Comparison of ENCODE assay signal across 12 cellular contexts in genomic region chr1:9700340-9700739, GRCh38. TPM values are rescaled to one million over a fixed set of nuclear protein-coding genes. Genes with fewer than 3 reads are reported as not detected.
DNase-seq lines count a peak whose midpoint lies in the region; ATAC-seq, FAIRE-seq and TF ChIP-seq lines count a peak whose summit lies in the region.
"Had no signal": no experiment of that assay in that cellular context is flagged by ENCODE, and none has a peak within 500 bp of the region (broad histone marks: within the 10 kb centered on the region; RNA-seq: fewer than 3 reads in every experiment).

No MANE protein-coding gene starts in this region.

- no peaks in the 10 kb centered on the region for H3K9me3 Mint-ChIP-seq in CD8-positive, alpha-beta T cell
- H3K9me3 Mint-ChIP-seq in naive thymus-derived CD8-positive, alpha-beta T cell: no peaks in the 10 kb centered on the region

- intact Hi-C loops in CD8-positive, alpha-beta T cell (cut with DNase I, micrococcal nuclease): no loop called here

- H3K9me3 ChIP-seq in CD8-positive, alpha-beta T cell (ENCODE audit: low read length): no peaks in the 10 kb centered on the region

- H3K36me3 Mint-ChIP-seq in CD8-positive, alpha-beta T cell: peaks cover 69% of the 10 kb centered on the region
- H3K36me3 Mint-ChIP-seq in naive thymus-derived CD8-positive, alpha-beta T cell: peaks cover 10 to 79% (median 12%) of the 10 kb centered on the region in 3 donors

- no peak for ATAC-seq in CD8-positive, alpha-beta T cell
- no peak for ATAC-seq in naive thymus-derived CD8-positive, alpha-beta T cell
- ATAC-seq in GM18873 (IDR thresholded peaks at IDR 0.05; ENCODE audit: low FRiP score, unreplicated experiment): no peak

- no peak for FAIRE-seq in bronchial epithelial cell (lab: Jason Lieb, UNC)

- H3K4me3 Mint-ChIP-seq in CD8-positive, alpha-beta T cell: no peak overlapping the region
- H3K4me3 Mint-ChIP-seq in naive thymus-derived CD8-positive, alpha-beta T cell: peak overlapping the region in 2 of 10 donors; percentile 3 to 39

- CTCF ChIA-PET in CD8-positive, alpha-beta T cell (lab: Charles Lee): interaction anchor here (0.7 to 3.0 kb wide), 2 partner anchors 51 to 74 kb away, joined by 3 to 11 read pairs; no protein-coding TSS in a partner anchor

- no peak overlapping the region for H3K4me3 ChIP-seq in CD8-positive, alpha-beta T cell (ENCODE audit: low read depth, low read length)
- H3K4me3 ChIP-seq in bronchial epithelial cell (ENCODE audit: low read depth, low read length): no peak overlapping the region
- H3K4me3 ChIP-seq: hepatocyte had no signal

- H3K27me3 ChIP-seq in CD8-positive, alpha-beta T cell (ENCODE audit: insufficient read depth, low read length): no peaks in the 10 kb centered on the region
- no peaks in the 10 kb centered on the region for H3K27me3 ChIP-seq in bronchial epithelial cell (ENCODE audit: control insufficient read depth, insufficient read depth, low read length)
- H3K27me3 ChIP-seq: hepatocyte had no signal

- DNase-seq in CD8-positive, alpha-beta T cell: no peak
- peak; percentile 87 for DNase-seq in NCI-H226
- peak; percentile 95 for DNase-seq in bronchial epithelial cell (ENCODE audit: low read depth)
- peak in 1 of 10 donors; percentile 60 for DNase-seq in naive thymus-derived CD8-positive, alpha-beta T cell
- DNase-seq in NCI-H187 (lab: John Stamatoyannopoulos, UW): no peak
- no peak for DNase-seq in NCI-H2107 (lab: John Stamatoyannopoulos, UW)
- no peak for DNase-seq in mesenteric fat pad (ENCODE audit: low spot score)
- DNase-seq: activated CD4-positive, alpha-beta T cell treated with anti-CD3 and anti-CD28 coated beads for 48 hours; aorta; Karpas-422 had no signal

- H3K4me1 Mint-ChIP-seq in CD8-positive, alpha-beta T cell (ENCODE audit: low read depth): peaks cover 68% of the 10 kb centered on the region
- peaks cover 32 to 81% (median 75%) of the 10 kb centered on the region in 4 donors for H3K4me1 Mint-ChIP-seq in naive thymus-derived CD8-positive, alpha-beta T cell

- H3K36me3 ChIP-seq in CD8-positive, alpha-beta T cell (ENCODE audit: insufficient read depth, low read length): peaks cover 17% of the 10 kb centered on the region
- no peaks in the 10 kb centered on the region for H3K36me3 ChIP-seq in bronchial epithelial cell (ENCODE audit: control insufficient read depth, insufficient read depth, low read length)

- no peak overlapping the region for H3K27ac ChIP-seq in CD8-positive, alpha-beta T cell (ENCODE audit: low read depth, low read length)
- H3K27ac ChIP-seq: hepatocyte had no signal

- H3K27me3 Mint-ChIP-seq in CD8-positive, alpha-beta T cell (ENCODE audit: low read depth): no peaks in the 10 kb centered on the region
- H3K27me3 Mint-ChIP-seq in naive thymus-derived CD8-positive, alpha-beta T cell: no peaks in the 10 kb centered on the region

- H3K4me1 ChIP-seq in CD8-positive, alpha-beta T cell (ENCODE audit: insufficient read depth, low read length): peaks cover 49% of the 10 kb centered on the region

- peak overlapping the region; percentile 86 for H3K27ac Mint-ChIP-seq in CD8-positive, alpha-beta T cell
- H3K27ac Mint-ChIP-seq in naive thymus-derived CD8-positive, alpha-beta T cell: peak overlapping the region in 9 of 10 donors; percentile 71 to 92 (median 85)

- no peak for TF ChIP-seq CTCF in CD8-positive, alpha-beta T cell (IDR thresholded peaks at IDR 0.05)
- TF ChIP-seq CTCF in bronchial epithelial cell (IDR thresholded peaks at IDR 0.05; ENCODE audit: insufficient read depth, low read length, severe bottlenecking): no peak

- POLR2A ChIA-PET in CD8-positive, alpha-beta T cell (lab: Charles Lee): no interaction called here
- POLR2A ChIA-PET in naive thymus-derived CD8-positive, alpha-beta T cell (lab: Charles Lee): interaction anchor here (0.6 to 46.6 kb wide), 5 partner anchors 9 to 70 kb away, joined by 3 to 1258 read pairs (median 4); no protein-coding TSS in a partner anchor

RNA-seq across cellular contexts. Expression of gene PIK3CD, which starts 48.8 kb away (rescaled TPM):
- 100 to 1,000 TPM; 200 to 214 TPM for total RNA-seq in CD8-positive, alpha-beta T cell
- total RNA-seq in bronchial epithelial cell (5.0 and 6.9 TPM in 2 replicates), mesenteric fat pad (14.5 TPM)
- total RNA-seq in naive thymus-derived CD8-positive, alpha-beta T cell: 100 to 1,000 TPM; 334 to 343 TPM
- polyA plus RNA-seq in naive thymus-derived CD8-positive, alpha-beta T cell: 100 to 1,000 TPM in 1 of 3 donors, 10 to 100 TPM in 2; 56.8 to 166 (median 87.4) TPM

Comparison
In these comparisons a context has a peak if more than half of its experiments do, and no peak if none do; other contexts are left out.
1. DNase-seq: peak in NCI-H226 (single experiment) and bronchial epithelial cell (single experiment); none in CD8-positive, alpha-beta T cell (0 of 7), NCI-H187 (0 of 2), NCI-H2107 (single experiment) and mesenteric fat pad (single experiment).
2. RNA of gene PIK3CD, which starts 48.8 kb away (total RNA-seq): 334 to 343 TPM in naive thymus-derived CD8-positive, alpha-beta T cell and 200 to 214 TPM in CD8-positive, alpha-beta T cell; 14.5 TPM in mesenteric fat pad (single experiment) and 5.0 to 6.9 TPM in bronchial epithelial cell; every median in the first group is over 10 times any median in the second.